Comparison of ENCODE assay signal across 1 cellular context in the genomic region with DNA sequence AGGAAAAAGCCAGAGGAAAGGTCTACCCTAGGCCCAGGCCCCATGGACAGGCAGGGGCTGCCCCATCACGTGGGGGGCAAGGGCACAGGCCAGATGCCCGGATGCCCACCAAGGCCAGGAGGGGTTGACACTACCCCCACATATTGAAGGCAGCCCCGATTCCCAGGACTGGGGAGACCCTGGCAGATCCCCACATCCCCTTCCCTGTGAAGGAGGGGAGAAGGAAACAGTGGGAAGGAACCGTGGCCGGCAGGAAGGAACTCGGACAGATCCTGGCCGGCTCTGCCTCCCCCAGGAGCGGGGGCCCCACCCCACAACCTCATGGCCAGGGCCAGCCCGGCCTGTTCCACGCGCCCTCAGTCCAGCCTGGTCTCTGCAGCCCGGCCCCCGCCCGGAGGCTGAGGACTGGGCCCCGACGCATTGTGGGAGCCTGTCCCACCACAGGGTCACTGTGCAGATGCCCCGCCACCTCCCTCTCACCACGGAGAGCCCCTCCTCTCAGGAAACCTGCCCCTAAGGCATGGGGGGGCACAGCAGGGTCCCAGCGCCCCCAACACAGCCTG.
TF ChIP-seq lines count a peak whose summit lies in the region.

No MANE protein-coding gene starts in this region.

TF ChIP-seq in K562, 482 proteins besides CTCF, POLR2A, EP300 and RAD21:
- no peak for TF ChIP-seq ILF3 (IDR thresholded peaks at IDR 0.05; ENCODE audit: borderline replicate concordance)
- TF ChIP-seq, protein P1, sequence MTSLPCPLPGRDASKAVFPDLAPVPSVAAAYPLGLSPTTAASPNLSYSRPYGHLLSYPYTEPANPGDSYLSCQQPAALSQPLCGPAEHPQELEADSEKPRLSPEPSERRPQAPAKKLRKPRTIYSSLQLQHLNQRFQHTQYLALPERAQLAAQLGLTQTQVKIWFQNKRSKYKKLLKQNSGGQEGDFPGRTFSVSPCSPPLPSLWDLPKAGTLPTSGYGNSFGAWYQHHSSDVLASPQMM (CRISPR knock-in tag; IDR thresholded peaks at IDR 0.05): no peak
- no peak for TF ChIP-seq ZNF311 (CRISPR knock-in tag; IDR thresholded peaks at IDR 0.05)
- no peak for TF ChIP-seq MTA1 (IDR thresholded peaks at IDR 0.05; ENCODE audit: borderline replicate concordance)
- TF ChIP-seq, protein P2, sequence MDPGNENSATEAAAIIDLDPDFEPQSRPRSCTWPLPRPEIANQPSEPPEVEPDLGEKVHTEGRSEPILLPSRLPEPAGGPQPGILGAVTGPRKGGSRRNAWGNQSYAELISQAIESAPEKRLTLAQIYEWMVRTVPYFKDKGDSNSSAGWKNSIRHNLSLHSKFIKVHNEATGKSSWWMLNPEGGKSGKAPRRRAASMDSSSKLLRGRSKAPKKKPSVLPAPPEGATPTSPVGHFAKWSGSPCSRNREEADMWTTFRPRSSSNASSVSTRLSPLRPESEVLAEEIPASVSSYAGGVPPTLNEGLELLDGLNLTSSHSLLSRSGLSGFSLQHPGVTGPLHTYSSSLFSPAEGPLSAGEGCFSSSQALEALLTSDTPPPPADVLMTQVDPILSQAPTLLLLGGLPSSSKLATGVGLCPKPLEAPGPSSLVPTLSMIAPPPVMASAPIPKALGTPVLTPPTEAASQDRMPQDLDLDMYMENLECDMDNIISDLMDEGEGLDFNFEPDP (CRISPR knock-in tag; IDR thresholded peaks at IDR 0.05): no peak
- no peak for TF ChIP-seq XRCC5 (IDR thresholded peaks at IDR 0.05; ENCODE audit: low read depth, low read length)
- TF ChIP-seq SPI1 (IDR thresholded peaks at IDR 0.05; ENCODE audit: borderline replicate concordance, low read depth, low read length): no peak
- no peak for TF ChIP-seq MTA2 (IDR thresholded peaks at IDR 0.05; ENCODE audit: low read depth)
- TF ChIP-seq SLC30A9 (CRISPR knock-in tag; IDR thresholded peaks at IDR 0.05): no peak
TF ChIP-seq in K562: peak in this region for 0.
